Comparison of ENCODE assay signal across 11 cellular contexts in the genomic region with DNA sequence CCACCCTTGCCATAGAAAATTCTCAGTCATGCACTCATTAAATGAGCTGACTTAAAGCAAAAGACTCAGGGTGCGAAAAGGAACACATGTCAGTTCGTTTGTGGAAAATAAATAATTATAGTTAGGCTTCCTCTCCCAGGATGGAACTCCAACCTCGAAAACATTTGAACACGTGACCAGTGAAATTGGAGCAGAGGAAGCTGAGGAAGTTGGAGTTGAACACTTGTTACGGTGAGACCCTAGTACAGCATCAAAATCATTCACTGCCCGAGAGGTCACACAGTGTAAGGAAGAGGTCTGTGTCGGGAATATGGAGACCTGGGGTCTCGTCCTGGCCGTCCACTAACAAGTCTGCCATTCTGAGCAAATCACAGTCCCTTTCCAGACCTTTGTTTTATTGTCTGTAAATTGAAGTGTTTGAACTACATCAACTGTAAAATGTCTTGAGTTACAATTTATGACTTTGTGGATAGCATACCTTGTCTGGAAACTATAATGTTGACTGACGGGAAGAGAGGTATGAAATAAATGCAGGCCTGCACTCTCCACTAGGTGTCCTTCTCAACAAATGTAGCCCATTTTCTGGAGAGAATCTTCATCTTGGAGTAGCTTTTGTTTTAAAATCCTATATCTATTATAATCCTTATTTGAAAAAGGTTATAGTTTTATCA. TPM values are rescaled to one million over a fixed set of nuclear protein-coding genes. Genes with fewer than 3 reads are reported as not detected.
DNase-seq lines count a peak whose midpoint lies in the region; ATAC-seq and TF ChIP-seq lines count a peak whose summit lies in the region.
"Had no signal": no experiment of that assay in that cellular context is flagged by ENCODE, and none has a peak within 500 bp of the region (broad histone marks: within the 10 kb centered on the region; RNA-seq: fewer than 3 reads in every experiment).

No MANE protein-coding gene starts in this region.

- CTCF ChIA-PET in activated CD4-positive, alpha-beta memory T cell treated with anti-CD3 and anti-CD28 coated beads for 36 hours (lab: Charles Lee), result interaction anchor here (0.6 to 1.5 kb wide), 3 partner anchors 8 to 13 kb away, joined by 3 to 7 read pairs (median 4); no protein-coding TSS in a partner anchor

- H3K4me1 Mint-ChIP-seq in activated CD4-positive, alpha-beta memory T cell treated with anti-CD3 and anti-CD28 coated beads for 36 hours (ENCODE audit: low read depth), result peaks cover 16% of the 10 kb centered on the region

- POLR2A ChIA-PET in activated CD4-positive, alpha-beta memory T cell treated with anti-CD3 and anti-CD28 coated beads for 36 hours (lab: Charles Lee), result no interaction called here

- H3K4me3 Mint-ChIP-seq in activated CD4-positive, alpha-beta memory T cell treated with anti-CD3 and anti-CD28 coated beads for 36 hours, result no peak overlapping the region
- H3K4me3 Mint-ChIP-seq: activated B cell treated with CpG ODN at 0.5 μM for 24 hours had no signal

- DNase-seq in GM03348 (ENCODE audit: low spot score) (peak; percentile 22), OCI-M1 (lab: John Stamatoyannopoulos, UW) (peak; percentile 28), fibroblast of the aortic adventitia (ENCODE audit: low read depth) (no peak), NCI-H2107 (lab: John Stamatoyannopoulos, UW) (no peak)
- DNase-seq in stimulated activated CD4-positive, alpha-beta T cell treated with anti-CD3 and anti-CD28 coated beads, Interleukin-12 subunit alpha, Interleukin-12 subunit beta, amount 100 ng/mL, for 4 hours, result no peak
- DNase-seq in activated CD4-positive, alpha-beta memory T cell treated with anti-CD3 and anti-CD28 coated beads for 36 hours, result no peak
- DNase-seq: activated B cell treated with CpG ODN at 0.5 μM for 24 hours; NCI-H1436 treated with DMSO at 0.1 percent for 48 hours; stimulated activated CD4-positive, alpha-beta T cell treated with anti-CD3 and anti-CD28 coated beads, Interleukin-15, amount 100 ng/mL, for 24 hours had no signal

- H3K4me3 ChIP-seq in fibroblast of the aortic adventitia (ENCODE audit: low read depth, low read length), result no peak overlapping the region

- H3K27me3 Mint-ChIP-seq in activated CD4-positive, alpha-beta memory T cell treated with anti-CD3 and anti-CD28 coated beads for 36 hours, result no peaks in the 10 kb centered on the region
- H3K27me3 Mint-ChIP-seq: activated B cell treated with CpG ODN at 0.5 μM for 24 hours had no signal

- no peaks in the 10 kb centered on the region for H3K9me3 Mint-ChIP-seq in activated CD4-positive, alpha-beta memory T cell treated with anti-CD3 and anti-CD28 coated beads for 36 hours
- H3K9me3 Mint-ChIP-seq: activated B cell treated with CpG ODN at 0.5 μM for 24 hours had no signal

- ATAC-seq in GM19395 (IDR thresholded peaks at IDR 0.05; ENCODE audit: unreplicated experiment), result no peak

- TF ChIP-seq CTCF in 22Rv1 (IDR thresholded peaks at IDR 0.05) (peak; percentile 45), fibroblast of the aortic adventitia (IDR thresholded peaks at IDR 0.05; ENCODE audit: insufficient read depth, low read length) (peak; percentile 35)

- H3K27ac ChIP-seq in 22Rv1, result no peak overlapping the region

- no peak overlapping the region for H3K27ac Mint-ChIP-seq in activated CD4-positive, alpha-beta memory T cell treated with anti-CD3 and anti-CD28 coated beads for 36 hours
- H3K27ac Mint-ChIP-seq: activated B cell treated with CpG ODN at 0.5 μM for 24 hours had no signal

- peaks cover 61% of the 10 kb centered on the region for H3K36me3 Mint-ChIP-seq in activated CD4-positive, alpha-beta memory T cell treated with anti-CD3 and anti-CD28 coated beads for 36 hours

- intact Hi-C loops in activated CD4-positive, alpha-beta memory T cell treated with anti-CD3 and anti-CD28 coated beads for 36 hours (cut with micrococcal nuclease), result no loop called here

RNA-seq across cellular contexts. Expression of gene PSMD7, which starts 7.7 kb away (rescaled TPM):
- total RNA-seq in fibroblast of the aortic adventitia (ENCODE audit: low replicate concordance), result 65.5 and 70.1 TPM in 2 replicates
- 100 to 1,000 TPM; 119 to 123 TPM for total RNA-seq in activated CD4-positive, alpha-beta memory T cell treated with anti-CD3 and anti-CD28 coated beads for 36 hours

Comparison
In these comparisons a context has a peak if more than half of its experiments do, and no peak if none do; other contexts are left out.
1. DNase-seq: peak in GM03348 (single experiment) and OCI-M1 (single experiment); none in fibroblast of the aortic adventitia (single experiment), stimulated activated CD4-positive, alpha-beta T cell treated with anti-CD3 and anti-CD28 coated beads, Interleukin-12 subunit alpha, Interleukin-12 subunit beta, amount 100 ng/mL, for 4 hours (single experiment), NCI-H2107 (single experiment) and activated CD4-positive, alpha-beta memory T cell treated with anti-CD3 and anti-CD28 coated beads for 36 hours (single experiment).